In the genomic region with DNA sequence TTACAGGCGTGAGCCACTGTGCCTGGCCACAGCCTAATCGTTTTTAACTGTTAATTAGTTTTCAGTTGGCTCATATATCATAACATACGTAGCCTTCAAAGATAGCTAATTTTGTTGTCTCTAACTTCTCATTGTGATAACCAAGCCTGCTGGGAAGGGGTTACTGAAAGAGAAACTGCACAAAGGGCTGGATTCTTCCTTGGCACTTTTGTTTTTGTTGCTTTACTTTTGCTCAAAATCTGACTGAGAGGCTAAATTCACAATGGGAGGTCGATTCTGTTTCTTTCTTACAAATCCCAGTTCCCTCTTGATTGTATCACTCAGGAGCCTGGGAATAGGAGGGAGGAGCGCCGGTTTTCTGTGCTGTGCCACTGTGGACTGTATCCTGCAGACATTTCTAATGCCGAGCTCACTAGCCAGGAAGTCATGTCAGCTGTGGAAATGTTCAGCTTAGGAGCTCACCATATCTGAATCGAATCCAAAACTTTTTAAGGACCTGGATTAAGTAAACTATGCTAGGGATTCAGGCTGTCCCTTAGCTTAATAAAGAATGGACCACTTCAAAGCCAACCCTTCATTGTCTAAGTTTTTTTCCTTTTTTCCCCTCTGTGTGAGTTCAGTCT, we compare ENCODE assay signal across 10 cellular contexts.
DNase-seq lines count a peak whose midpoint lies in the region; ATAC-seq and TF ChIP-seq lines count a peak whose summit lies in the region.
"Had no signal": no experiment of that assay in that cellular context is flagged by ENCODE, and none has a peak within 500 bp of the region (broad histone marks: within the 10 kb centered on the region; RNA-seq: fewer than 3 reads in every experiment).

No MANE protein-coding gene starts in this region.

- CTCF ChIA-PET in Caco-2 (lab: Charles Lee), result no interaction called here

- H3K4me2 ChIP-seq in BLaER1, result peak overlapping the region; percentile 75
- peak overlapping the region; percentile 77 for H3K4me2 ChIP-seq in osteoblast (ENCODE audit: insufficient read depth, low read length)

- H3K27me3 ChIP-seq in BLaER1 (no peaks in the 10 kb centered on the region), SJCRH30 (no peaks in the 10 kb centered on the region), esophagus squamous epithelium (no peaks in the 10 kb centered on the region), osteoblast (ENCODE audit: insufficient read depth, low read length) (no peaks in the 10 kb centered on the region), Caco-2 (replicated peaks; ENCODE audit: control insufficient read depth, insufficient read depth, low read length) (no peaks in the 10 kb centered on the region)
- H3K27me3 ChIP-seq: adrenal gland had no signal

- no peaks in the 10 kb centered on the region for H3K79me2 ChIP-seq in osteoblast (ENCODE audit: insufficient read depth, low read length)

- H3K27ac ChIP-seq in BLaER1 (peak overlapping the region; percentile 77), SJCRH30 (peak overlapping the region; percentile 60), esophagus squamous epithelium (peak overlapping the region; percentile 59 to 85 (median 76)), osteoblast (ENCODE audit: low read depth, low read length) (peak overlapping the region; percentile 98)

- H3K9ac ChIP-seq in BLaER1, result peak overlapping the region; percentile 71

- ATAC-seq in stimulated activated naive CD8-positive, alpha-beta T cell treated with anti-CD3 and anti-CD28 coated beads, Interleukin-15, Interleukin-2, amounts not matched to agents 100 U/mL and 50 U/mL, for 24 hours, result no peak
- no peak for ATAC-seq in GM21360 (IDR thresholded peaks at IDR 0.05; ENCODE audit: unreplicated experiment)

- BruUV-seq in Caco-2 (replicated peaks; lab: Mats Ljungman, UMichigan), result no TSS peak

- no peak overlapping the region for H3K4me3 Mint-ChIP-seq in Caco-2 (ENCODE audit: unreplicated experiment)

- WGBS in esophagus squamous epithelium, 2 donors, result 12 to 20% methylated on average over 7 to 8 of the region's 8 CpGs

- DNase-seq in SJCRH30, result peak; percentile 73 to 82
- DNase-seq in esophagus squamous epithelium (lab: John Stamatoyannopoulos, UW), result no peak
- peak; percentile 64 for DNase-seq in osteoblast (ENCODE audit: insufficient read length, low spot score, missing footprints)
- no peak for DNase-seq in Caco-2
- no peak for DNase-seq in stimulated activated naive CD8-positive, alpha-beta T cell treated with anti-CD3 and anti-CD28 coated beads, Interleukin-15, Interleukin-2, amounts not matched to agents 100 U/mL and 50 U/mL, for 24 hours
- no peak for DNase-seq in MV-4-11 (lab: John Stamatoyannopoulos, UW)
- DNase-seq: adrenal gland, RPMI8226 had no signal

- no peaks in the 10 kb centered on the region for H3K36me3 ChIP-seq in BLaER1
- no peaks in the 10 kb centered on the region for H3K36me3 ChIP-seq in SJCRH30
- no peaks in the 10 kb centered on the region for H3K36me3 ChIP-seq in esophagus squamous epithelium
- no peaks in the 10 kb centered on the region for H3K36me3 ChIP-seq in osteoblast (ENCODE audit: insufficient read depth, low read length)
- no peaks in the 10 kb centered on the region for H3K36me3 ChIP-seq in Caco-2 (ENCODE audit: control insufficient read depth, insufficient read depth, low read length)
- H3K36me3 ChIP-seq: adrenal gland had no signal

- no peaks in the 10 kb centered on the region for H3K4me1 Mint-ChIP-seq in Caco-2 (ENCODE audit: low read depth, unreplicated experiment)

- H4K20me1 ChIP-seq in BLaER1, result no peaks in the 10 kb centered on the region
- no peaks in the 10 kb centered on the region for H4K20me1 ChIP-seq in osteoblast (ENCODE audit: insufficient read depth, low read length)

- H3K9me3 Mint-ChIP-seq in Caco-2 (ENCODE audit: unreplicated experiment), result no peaks in the 10 kb centered on the region

- H3K27ac Mint-ChIP-seq in Caco-2 (ENCODE audit: unreplicated experiment), result no peak overlapping the region

- intact Hi-C loops in esophagus squamous epithelium (cut with DNase I) (no loop called here), Caco-2 (cut with micrococcal nuclease; ENCODE audit: unreplicated experiment) (no loop called here)

- TF ChIP-seq CTCF in esophagus squamous epithelium (IDR thresholded peaks at IDR 0.05) (no peak), osteoblast (IDR thresholded peaks at IDR 0.05; ENCODE audit: extremely low read depth, low read depth, low read length) (no peak), Caco-2 (IDR thresholded peaks at IDR 0.05; ENCODE audit: insufficient read depth in 1 of 2, low read depth in 1 of 2, low read length in 1 of 2, severe bottlenecking in 1 of 2, unreplicated experiment in 1 of 2) (no peak)

- POLR2A ChIA-PET in Caco-2 (lab: Charles Lee), result no interaction called here

- TF ChIP-seq POLR2A in esophagus squamous epithelium (IDR thresholded peaks at IDR 0.05), result no peak

- no peaks in the 10 kb centered on the region for H3K36me3 Mint-ChIP-seq in Caco-2 (ENCODE audit: insufficient read depth, unreplicated experiment)

- H3K9me3 ChIP-seq in BLaER1 (no peaks in the 10 kb centered on the region), SJCRH30 (replicated peaks) (no peaks in the 10 kb centered on the region), esophagus squamous epithelium (no peaks in the 10 kb centered on the region), osteoblast (ENCODE audit: low read depth, low read length) (no peaks in the 10 kb centered on the region), Caco-2 (no peaks in the 10 kb centered on the region)
- H3K9me3 ChIP-seq: adrenal gland had no signal

- H3K4me3 ChIP-seq in BLaER1, result peak overlapping the region; percentile 33; the same call in 1 of the 2 replicates
- peak overlapping the region; percentile 40 for H3K4me3 ChIP-seq in SJCRH30
- H3K4me3 ChIP-seq in esophagus squamous epithelium, result peak overlapping the region; percentile 13 to 45 (median 22)
- peak overlapping the region; percentile 44 for H3K4me3 ChIP-seq in osteoblast (ENCODE audit: insufficient read depth, low read length)
- no peak overlapping the region for H3K4me3 ChIP-seq in Caco-2 (ENCODE audit: low read depth, low read length)

- H3K4me1 ChIP-seq in BLaER1 (peaks cover 35% of the 10 kb centered on the region), SJCRH30 (peaks cover 3% of the 10 kb centered on the region; the same call in 1 of the 2 replicates), esophagus squamous epithelium (peaks cover 8 to 44% (median 12%) of the 10 kb centered on the region in 3 donors), osteoblast (ENCODE audit: insufficient read depth, low read length) (peaks cover 48% of the 10 kb centered on the region), Caco-2 (peaks cover 13% of the 10 kb centered on the region; the same call in 1 of the 2 replicates)

- H2AFZ ChIP-seq in osteoblast (ENCODE audit: low read length), result peak overlapping the region; percentile 88

- no peaks in the 10 kb centered on the region for H3K27me3 Mint-ChIP-seq in Caco-2 (ENCODE audit: insufficient read depth, unreplicated experiment)

Comparison
In these comparisons a context has a peak if more than half of its experiments do, and no peak if none do; other contexts are left out.
1. DNase-seq: peak in SJCRH30 (2 of 2) and osteoblast (single experiment); none in esophagus squamous epithelium (single experiment), Caco-2 (0 of 2), stimulated activated naive CD8-positive, alpha-beta T cell treated with anti-CD3 and anti-CD28 coated beads, Interleukin-15, Interleukin-2, amounts not matched to agents 100 U/mL and 50 U/mL, for 24 hours (single experiment) and MV-4-11 (single experiment).
2. Peak in every context shown above with its lines, with median percentiles within 50 percentile points of each other: H3K27ac ChIP-seq.